Comparison of ENCODE assay signal across 9 cellular contexts in genomic region chr2:10283106-10284062, GRCh38. TPM values are rescaled to one million over a fixed set of nuclear protein-coding genes. Genes with fewer than 3 reads are reported as not detected.
DNase-seq lines count a peak whose midpoint lies in the region; ATAC-seq and TF ChIP-seq lines count a peak whose summit lies in the region.
"Had no signal": no experiment of that assay in that cellular context is flagged by ENCODE, and none has a peak within 500 bp of the region (broad histone marks: within the 10 kb centered on the region; RNA-seq: fewer than 3 reads in every experiment).

No MANE protein-coding gene starts in this region.

- intact Hi-C loops in dendritic cell treated with granulocyte-macrophage colony-stimulating factor and Interleukin-4, amounts not matched to agents 40 ng/mL and 50 ng/mL, for 4 days (cut with micrococcal nuclease): no loop called here
- intact Hi-C loops in activated CD4-positive, alpha-beta T cell treated with anti-CD3 and anti-CD28 coated beads, Interleukin-2, amount 10 ng/mL, durations not matched to agents 24 days and 14 days (cut with micrococcal nuclease): no loop called here

- H3K27ac Mint-ChIP-seq in dendritic cell treated with granulocyte-macrophage colony-stimulating factor and Interleukin-4, amounts not matched to agents 40 ng/mL and 50 ng/mL, for 4 days: peak overlapping the region; percentile 92
- H3K27ac Mint-ChIP-seq in activated CD4-positive, alpha-beta T cell treated with anti-CD3 and anti-CD28 coated beads, Interleukin-2, amount 10 ng/mL, durations not matched to agents 24 days and 14 days: no peak overlapping the region

- peaks cover 91% of the 10 kb centered on the region for H3K4me1 Mint-ChIP-seq in dendritic cell treated with granulocyte-macrophage colony-stimulating factor and Interleukin-4, amounts not matched to agents 40 ng/mL and 50 ng/mL, for 4 days (ENCODE audit: low read depth)
- H3K4me1 Mint-ChIP-seq in activated CD4-positive, alpha-beta T cell treated with anti-CD3 and anti-CD28 coated beads, Interleukin-2, amount 10 ng/mL, durations not matched to agents 24 days and 14 days: peaks cover 16% of the 10 kb centered on the region

- ATAC-seq in omental fat pad (ENCODE audit: low FRiP score): peak; percentile 13
- no peak for ATAC-seq in GM21423 (IDR thresholded peaks at IDR 0.05; ENCODE audit: unreplicated experiment)

- DNase-seq in ELR (ENCODE audit: low read depth): peak; percentile 97
- peak; percentile 43 for DNase-seq in NCI-H345 treated with DMSO at 0.1 percent for 48 hours (lab: John Stamatoyannopoulos, UW; ENCODE audit: unreplicated experiment)
- no peak for DNase-seq in omental fat pad (ENCODE audit: low spot score)
- no peak for DNase-seq in stimulated activated CD4-positive, alpha-beta T cell treated with anti-CD3 and anti-CD28 coated beads, Interleukin-1b, Interleukin-23, amount 100 ng/mL, for 48 hours
- no peak for DNase-seq in DMS 273 (lab: John Stamatoyannopoulos, UW; ENCODE audit: unreplicated experiment)
- no peak for DNase-seq in activated CD4-positive, alpha-beta T cell treated with anti-CD3 and anti-CD28 coated beads, Interleukin-2, amount 10 ng/mL, durations not matched to agents 24 days and 14 days
- DNase-seq: effector CD4-positive, alpha-beta T cell had no signal

- H3K4me3 Mint-ChIP-seq in dendritic cell treated with granulocyte-macrophage colony-stimulating factor and Interleukin-4, amounts not matched to agents 40 ng/mL and 50 ng/mL, for 4 days: peak overlapping the region; percentile 18
- H3K4me3 Mint-ChIP-seq in activated CD4-positive, alpha-beta T cell treated with anti-CD3 and anti-CD28 coated beads, Interleukin-2, amount 10 ng/mL, durations not matched to agents 24 days and 14 days: no peak overlapping the region

- no peaks in the 10 kb centered on the region for H3K27me3 Mint-ChIP-seq in dendritic cell treated with granulocyte-macrophage colony-stimulating factor and Interleukin-4, amounts not matched to agents 40 ng/mL and 50 ng/mL, for 4 days
- peaks cover 12% of the 10 kb centered on the region for H3K27me3 Mint-ChIP-seq in activated CD4-positive, alpha-beta T cell treated with anti-CD3 and anti-CD28 coated beads, Interleukin-2, amount 10 ng/mL, durations not matched to agents 24 days and 14 days

- no peak for TF ChIP-seq CTCF in omental fat pad (IDR thresholded peaks at IDR 0.05)

- H3K36me3 Mint-ChIP-seq in dendritic cell treated with granulocyte-macrophage colony-stimulating factor and Interleukin-4, amounts not matched to agents 40 ng/mL and 50 ng/mL, for 4 days (ENCODE audit: low read depth): no peaks in the 10 kb centered on the region
- H3K36me3 Mint-ChIP-seq in activated CD4-positive, alpha-beta T cell treated with anti-CD3 and anti-CD28 coated beads, Interleukin-2, amount 10 ng/mL, durations not matched to agents 24 days and 14 days (ENCODE audit: low read depth): no peaks in the 10 kb centered on the region

- H3K9me3 Mint-ChIP-seq in dendritic cell treated with granulocyte-macrophage colony-stimulating factor and Interleukin-4, amounts not matched to agents 40 ng/mL and 50 ng/mL, for 4 days: no peaks in the 10 kb centered on the region
- no peaks in the 10 kb centered on the region for H3K9me3 Mint-ChIP-seq in activated CD4-positive, alpha-beta T cell treated with anti-CD3 and anti-CD28 coated beads, Interleukin-2, amount 10 ng/mL, durations not matched to agents 24 days and 14 days

RNA-seq across cellular contexts. Expression of gene HPCAL1, which starts 19.3 kb away (rescaled TPM):
- total RNA-seq in omental fat pad: 10 to 100 TPM; 51.8 to 75.8 (median 67.8) TPM
- total RNA-seq in activated CD4-positive, alpha-beta T cell treated with anti-CD3 and anti-CD28 coated beads, Interleukin-2, amount 10 ng/mL, durations not matched to agents 24 days and 14 days: 77.1 and 82.8 TPM in 2 replicates

Comparison
In these comparisons a context has a peak if more than half of its experiments do, and no peak if none do; other contexts are left out.
1. DNase-seq: peak in ELR (single experiment) and NCI-H345 treated with DMSO at 0.1 percent for 48 hours (single experiment); none in omental fat pad (single experiment), stimulated activated CD4-positive, alpha-beta T cell treated with anti-CD3 and anti-CD28 coated beads, Interleukin-1b, Interleukin-23, amount 100 ng/mL, for 48 hours (single experiment), DMS 273 (single experiment) and activated CD4-positive, alpha-beta T cell treated with anti-CD3 and anti-CD28 coated beads, Interleukin-2, amount 10 ng/mL, durations not matched to agents 24 days and 14 days (single experiment).